ENCODE assay signal across 10 cellular contexts in genomic region chr5:82164109-82164956, GRCh38.
DNase-seq lines count a peak whose midpoint lies in the region; ATAC-seq, FAIRE-seq and TF ChIP-seq lines count a peak whose summit lies in the region.
"Had no signal": no experiment of that assay in that cellular context is flagged by ENCODE, and none has a peak within 500 bp of the region (broad histone marks: within the 10 kb centered on the region; RNA-seq: fewer than 3 reads in every experiment).

No MANE protein-coding gene starts in this region.

- no peak for TF ChIP-seq POLR2A in endothelial cell of umbilical vein (IDR thresholded peaks at IDR 0.05; ENCODE audit: low read depth, low read length)

- H3K27ac ChIP-seq in Panc1 (ENCODE audit: low read length) (peak overlapping the region; percentile 45; the same call in 1 of the 2 replicates), endothelial cell of umbilical vein (ENCODE audit: insufficient read depth, low read depth, low read length) (peak overlapping the region; percentile 42)

- H3K4me3 Mint-ChIP-seq in osteocyte (ENCODE audit: unreplicated experiment): peak overlapping the region; percentile 60
- H3K4me3 Mint-ChIP-seq in T-helper 2 cell treated with Interferon-gamma antibody and Interleukin-4, amounts not matched to agents 5 μg/mL and 100 μg/mL, for 36 hours: no peak overlapping the region

- ATAC-seq in Panc1 (no peak), HG03378 (IDR thresholded peaks at IDR 0.05; ENCODE audit: unreplicated experiment) (no peak)

- TF ChIP-seq CTCF in Panc1 (IDR thresholded peaks at IDR 0.05): no peak
- no peak for TF ChIP-seq CTCF in endothelial cell of umbilical vein (IDR thresholded peaks at IDR 0.05; ENCODE audit: extremely low read depth in 1 of 2, insufficient read depth in 1 of 2, low read depth in 1 of 2, low read length in 2 of 2)
- no peak for TF ChIP-seq CTCF in osteocyte (IDR thresholded peaks at IDR 0.05)

- H3K9me3 ChIP-seq in Panc1 (ENCODE audit: control insufficient read depth, insufficient read depth, low read depth, low read length) (no peaks in the 10 kb centered on the region), endothelial cell of umbilical vein (replicated peaks; ENCODE audit: control insufficient read depth, insufficient read depth, low read length) (no peaks in the 10 kb centered on the region)

- CTCF ChIA-PET in Panc1 (lab: Charles Lee) (interaction anchor here (0.7 to 1.2 kb wide), 2 partner anchors 656 to 1147 kb away, joined by 3 to 5 read pairs; no protein-coding TSS in a partner anchor), endothelial cell of umbilical vein (lab: Charles Lee) (interaction anchor here (1.0 to 3.6 kb wide), 22 partner anchors 10 to 1056 kb away, joined by 3 to 97 read pairs (median 6); partner anchors contain the start of genes SSBP2 and ZCCHC9)

- H3K36me3 Mint-ChIP-seq in osteocyte (ENCODE audit: unreplicated experiment): no peaks in the 10 kb centered on the region
- no peaks in the 10 kb centered on the region for H3K36me3 Mint-ChIP-seq in T-helper 2 cell treated with Interferon-gamma antibody and Interleukin-4, amounts not matched to agents 5 μg/mL and 100 μg/mL, for 36 hours (ENCODE audit: low read depth)

- peaks cover 38% of the 10 kb centered on the region for H3K4me1 Mint-ChIP-seq in osteocyte (ENCODE audit: unreplicated experiment)
- peaks cover 5% of the 10 kb centered on the region for H3K4me1 Mint-ChIP-seq in T-helper 2 cell treated with Interferon-gamma antibody and Interleukin-4, amounts not matched to agents 5 μg/mL and 100 μg/mL, for 36 hours (ENCODE audit: low read depth)

- peak; percentile 72 for FAIRE-seq in endothelial cell of umbilical vein (lab: Jason Lieb, UNC)
- FAIRE-seq: frontal cortex had no signal

- no peak overlapping the region for H3K9ac ChIP-seq in endothelial cell of umbilical vein (replicated peaks; ENCODE audit: extremely low read depth, insufficient read depth, low read length)

- in situ Hi-C loops in Panc1 (cut with HindIII; ENCODE audit: low pct_unique_long_range_greater_than_20kb, low sequenced_read_pairs): no loop called here

- no peaks in the 10 kb centered on the region for H3K9me1 ChIP-seq in endothelial cell of umbilical vein (replicated peaks; ENCODE audit: control insufficient read depth, extremely low read depth, insufficient read depth, low read length)

- H3K4me3 ChIP-seq in Panc1 (ENCODE audit: low read depth in 2 of 2, low read length in 2 of 2) (no peak overlapping the region), endothelial cell of umbilical vein (replicated peaks in 1 of 3; ENCODE audit: insufficient read depth in 1 of 3, low read depth in 1 of 3, low read length in 3 of 3) (no peak overlapping the region)

- BruUV-seq in Panc1 (replicated peaks; lab: Mats Ljungman, UMichigan): no TSS peak
- no TSS peak for BruUV-seq in endothelial cell of umbilical vein (replicated peaks; lab: Mats Ljungman, UMichigan)

- H3K27ac Mint-ChIP-seq in osteocyte (ENCODE audit: unreplicated experiment): peak overlapping the region; percentile 85
- no peak overlapping the region for H3K27ac Mint-ChIP-seq in T-helper 2 cell treated with Interferon-gamma antibody and Interleukin-4, amounts not matched to agents 5 μg/mL and 100 μg/mL, for 36 hours

- DNase-seq in DMS53 (lab: John Stamatoyannopoulos, UW) (peak; percentile 65), Panc1 (ENCODE audit: low read depth, low spot score) (no peak), endothelial cell of umbilical vein (ENCODE audit: low read depth, low spot score) (peak; percentile 68), osteocyte (ENCODE audit: extremely low spot score, unreplicated experiment) (no peak), inferior parietal cortex (ENCODE audit: extremely low spot score) (no peak), SW 1271 (lab: John Stamatoyannopoulos, UW) (no peak)
- DNase-seq in T-helper 2 cell treated with Interferon-gamma antibody and Interleukin-4, amounts not matched to agents 5 μg/mL and 100 μg/mL, for 36 hours (ENCODE audit: low spot score): no peak
- DNase-seq: NCI-H1105 had no signal

- POLR2A ChIA-PET in Panc1 (lab: Charles Lee): interaction anchor here (0.6 kb wide), 3 partner anchors 10 to 442 kb away, joined by 8 to 15 read pairs (median 14); no protein-coding TSS in a partner anchor
- POLR2A ChIA-PET in endothelial cell of umbilical vein (lab: Charles Lee): interaction anchor here (2.5 kb wide), 1 partner anchor 413 kb away, joined by 8 read pairs; the partner anchor contains the start of gene SSBP2

- H2AFZ ChIP-seq in endothelial cell of umbilical vein (ENCODE audit: low read depth, low read length): no peak overlapping the region

- peaks cover 4% of the 10 kb centered on the region; the same call in 1 of the 2 replicates for H3K4me1 ChIP-seq in Panc1 (ENCODE audit: control insufficient read depth, insufficient read depth, low read length)
- peaks cover 26% of the 10 kb centered on the region for H3K4me1 ChIP-seq in endothelial cell of umbilical vein (ENCODE audit: control insufficient read depth, extremely low read depth, insufficient read depth, low read length)

- H3K36me3 ChIP-seq in Panc1 (ENCODE audit: control insufficient read depth, insufficient read depth, low read length): no peaks in the 10 kb centered on the region; the same call in 1 of the 2 replicates
- no peaks in the 10 kb centered on the region for H3K36me3 ChIP-seq in endothelial cell of umbilical vein (ENCODE audit: control insufficient read depth in 2 of 2, extremely low read depth in 1 of 2, insufficient read depth in 2 of 2, low read length in 2 of 2)

- intact Hi-C loops in Panc1 (cut with micrococcal nuclease; ENCODE audit: unreplicated experiment): loop anchor here (10.0 kb wide), 1 partner anchor 420 kb away; no protein-coding TSS in a partner anchor
- intact Hi-C loops in endothelial cell of umbilical vein (cut with micrococcal nuclease): loop anchor here (2.0 to 10.0 kb wide), 2 partner anchors 194 to 560 kb away; no protein-coding TSS in a partner anchor

- no peaks in the 10 kb centered on the region for H4K20me1 ChIP-seq in endothelial cell of umbilical vein (replicated peaks; ENCODE audit: control insufficient read depth, extremely low read depth, insufficient read depth, low read length)

- peak overlapping the region; percentile 41 for H3K4me2 ChIP-seq in endothelial cell of umbilical vein (ENCODE audit: insufficient read depth, low read length)

- H3K27me3 ChIP-seq in Panc1 (ENCODE audit: control insufficient read depth, insufficient read depth, low read length) (no peaks in the 10 kb centered on the region), endothelial cell of umbilical vein (ENCODE audit: control insufficient read depth in 2 of 2, insufficient read depth in 2 of 2, low read length in 2 of 2) (no peaks in the 10 kb centered on the region)

- dilution Hi-C loops in endothelial cell of umbilical vein (cut with MboI; ENCODE audit: extremely low pct_ligation_motif_present, low sequenced_read_pairs): no loop called here

- no peaks in the 10 kb centered on the region for H3K79me2 ChIP-seq in endothelial cell of umbilical vein (ENCODE audit: control insufficient read depth, insufficient read depth, low read length)

- no peaks in the 10 kb centered on the region for H3K27me3 Mint-ChIP-seq in osteocyte (ENCODE audit: unreplicated experiment)
- H3K27me3 Mint-ChIP-seq in T-helper 2 cell treated with Interferon-gamma antibody and Interleukin-4, amounts not matched to agents 5 μg/mL and 100 μg/mL, for 36 hours (ENCODE audit: low read depth): no peaks in the 10 kb centered on the region

- H3K9me3 Mint-ChIP-seq in osteocyte (ENCODE audit: unreplicated experiment): no peaks in the 10 kb centered on the region
- H3K9me3 Mint-ChIP-seq in T-helper 2 cell treated with Interferon-gamma antibody and Interleukin-4, amounts not matched to agents 5 μg/mL and 100 μg/mL, for 36 hours: no peaks in the 10 kb centered on the region

TF ChIP-seq in endothelial cell of umbilical vein, 7 proteins besides CTCF, POLR2A, EP300 and RAD21:
- TF ChIP-seq JUN (IDR thresholded peaks at IDR 0.05; ENCODE audit: borderline replicate concordance, insufficient read depth, insufficient read length, low read depth) (no peak), GATA2 (IDR thresholded peaks at IDR 0.05; ENCODE audit: insufficient read depth, insufficient read length, low read depth, low read length) (peak; percentile 39), FOS (IDR thresholded peaks at IDR 0.05; ENCODE audit: borderline replicate concordance, insufficient read depth, low read length) (peak; percentile 42)

Comparison
In these comparisons a context has a peak if more than half of its experiments do, and no peak if none do; other contexts are left out.
1. DNase-seq: peak in DMS53 (single experiment) and endothelial cell of umbilical vein (single experiment); none in Panc1 (single experiment), osteocyte (single experiment), T-helper 2 cell treated with Interferon-gamma antibody and Interleukin-4, amounts not matched to agents 5 μg/mL and 100 μg/mL, for 36 hours (single experiment), inferior parietal cortex (single experiment) and SW 1271 (0 of 2).